Comparison of ENCODE assay signal across 9 cellular contexts in the genomic region with DNA sequence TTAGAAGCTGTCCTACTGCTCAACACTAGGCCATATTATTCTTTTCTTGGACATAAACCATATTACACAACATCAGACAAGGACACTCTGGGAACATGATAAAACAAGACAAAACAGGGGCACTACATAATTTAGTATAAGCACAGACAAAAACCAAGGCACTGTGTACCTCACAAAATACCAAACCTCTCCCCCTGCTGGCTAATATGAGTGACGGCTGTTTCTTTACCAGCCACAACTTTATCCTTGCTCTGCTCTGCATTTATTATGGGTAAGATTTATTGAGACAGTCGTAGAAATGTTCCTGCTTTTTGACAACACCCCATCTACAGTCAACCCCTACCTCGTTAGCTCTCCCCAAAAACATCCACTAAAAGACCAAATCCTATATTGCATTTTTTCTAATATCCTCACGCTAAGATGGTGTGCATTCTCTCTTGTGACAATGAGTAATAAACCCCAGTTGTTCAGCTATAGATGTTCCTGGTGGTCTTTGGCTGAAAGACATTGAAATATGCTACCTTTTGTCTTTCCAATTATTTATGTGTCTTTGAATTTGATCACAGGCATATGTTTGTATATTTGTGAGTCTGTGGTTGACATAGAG. TPM values are rescaled to one million over a fixed set of nuclear protein-coding genes. Genes with fewer than 3 reads are reported as not detected.
A peak's percentile ranks its signal among the peaks of the same experiment; 100 is the strongest.
DNase-seq lines count a peak whose midpoint lies in the region; ATAC-seq, FAIRE-seq and TF ChIP-seq lines count a peak whose summit lies in the region.
"Had no signal": no experiment of that assay in that cellular context is flagged by ENCODE, and none has a peak within 500 bp of the region (broad histone marks: within the 10 kb centered on the region; RNA-seq: fewer than 3 reads in every experiment).

No MANE protein-coding gene starts in this region.

- H4K20me1 ChIP-seq in HepG2 (ENCODE audit: insufficient read depth, low read length) = no peaks in the 10 kb centered on the region

- H3K36me3 Mint-ChIP-seq in Caco-2 (ENCODE audit: insufficient read depth, unreplicated experiment) = no peaks in the 10 kb centered on the region

- H2AFZ ChIP-seq in HepG2 (ENCODE audit: low read length) = no peak overlapping the region

- H3K27me3 ChIP-seq in Caco-2 (replicated peaks; ENCODE audit: control insufficient read depth, insufficient read depth, low read length) (no peaks in the 10 kb centered on the region), adrenal gland (no peaks in the 10 kb centered on the region), HepG2 (ENCODE audit: control insufficient read depth in 1 of 2, insufficient read depth in 2 of 2, low read length in 2 of 2) (no peaks in the 10 kb centered on the region)

- no peak for TF ChIP-seq EP300 in HepG2 (IDR thresholded peaks at IDR 0.05; ENCODE audit: low read depth in 2 of 2, low read length in 2 of 2)
- TF ChIP-seq EP300 in HepG2 (CRISPR knock-in tag; IDR thresholded peaks at IDR 0.05; ENCODE audit: borderline replicate concordance) = no peak

- intact Hi-C loops in Caco-2 (cut with micrococcal nuclease; ENCODE audit: unreplicated experiment) = loop anchor here (1.0 kb wide), 1 partner anchor 189 kb away; no protein-coding TSS in a partner anchor
- intact Hi-C loops in adrenal gland (cut with DNase I) = no loop called here
- intact Hi-C loops in HepG2 (cut with micrococcal nuclease; ENCODE audit: unreplicated experiment) = no loop called here

- BruUV-seq in Caco-2 (replicated peaks; lab: Mats Ljungman, UMichigan) (no TSS peak), HepG2 (replicated peaks; lab: Mats Ljungman, UMichigan) (no TSS peak)

- no peaks in the 10 kb centered on the region for H3K27me3 Mint-ChIP-seq in Caco-2 (ENCODE audit: insufficient read depth, unreplicated experiment)
- H3K27me3 Mint-ChIP-seq: activated naive CD4-positive, alpha-beta T cell treated with anti-CD3 and anti-CD28 coated beads, Interleukin-2, amount 50 U/mL, for 24 hours had no signal

- H3K9me3 ChIP-seq in Caco-2 = no peaks in the 10 kb centered on the region
- H3K9me3 ChIP-seq in adrenal gland (replicated peaks in 1 of 3) = no peaks in the 10 kb centered on the region
- H3K9me3 ChIP-seq in HepG2 (ENCODE audit: low read length) = no peaks in the 10 kb centered on the region

- H3K36me3 ChIP-seq in Caco-2 (ENCODE audit: control insufficient read depth, insufficient read depth, low read length) (no peaks in the 10 kb centered on the region), adrenal gland (replicated peaks in 1 of 2) (no peaks in the 10 kb centered on the region), HepG2 (replicated peaks in 1 of 2; ENCODE audit: control insufficient read depth in 1 of 2, insufficient read depth in 2 of 2, low read length in 2 of 2) (peaks cover 3 to 6% of the 10 kb centered on the region in 2 experiments; a peak in 2 of 5 replicates)

- H3K4me3 ChIP-seq in Caco-2 (ENCODE audit: low read depth, low read length) (no peak overlapping the region), adrenal gland (no peak overlapping the region), HepG2 (replicated peaks in 1 of 3; ENCODE audit: insufficient read depth in 1 of 3, low read depth in 2 of 3, low read length in 3 of 3) (no peak overlapping the region)
- no peak overlapping the region for H3K4me3 ChIP-seq in Jurkat, Clone E6-1 (ENCODE audit: low read length)

- CTCF ChIA-PET in Caco-2 (lab: Charles Lee) = interaction anchor here (0.6 to 1.0 kb wide), 4 partner anchors 8 to 189 kb away, joined by 3 read pairs; a partner anchor contains a TSS
- CTCF ChIA-PET in HepG2 (lab: Yijun Ruan, JAX; ENCODE audit: low intra/inter-chr PET ratio, low total read pairs) = interaction anchor here (1.7 kb wide), 1 partner anchor 189 kb away, joined by 12 read pairs; no protein-coding TSS in a partner anchor

- no peak overlapping the region for H3K4me2 ChIP-seq in HepG2 (ENCODE audit: low read depth, low read length)

- H3K27ac ChIP-seq in adrenal gland (peak overlapping the region in 4 of 5 donors; percentile 37 to 68 (median 52)), HepG2 (ENCODE audit: extremely low read length, insufficient read depth, low read length) (no peak overlapping the region)

- 0 out of 2 replicates have a peak, but pooled peaks have one; percentile 14 for TF ChIP-seq RAD21 in HepG2 (CRISPR knock-in tag; IDR thresholded peaks at IDR 0.05)

- POLR2A ChIA-PET in Caco-2 (lab: Charles Lee) = no interaction called here
- POLR2A ChIA-PET in HepG2 (lab: Yijun Ruan, JAX) = no interaction called here

- H3K4me1 ChIP-seq in Caco-2 (no peaks in the 10 kb centered on the region), adrenal gland (replicated peaks in 1 of 2) (peaks cover 5 to 18% of the 10 kb centered on the region in 2 donors), HepG2 (ENCODE audit: insufficient read depth, low read length) (peaks cover 6% of the 10 kb centered on the region)

- TF ChIP-seq POLR2A in adrenal gland (IDR thresholded peaks at IDR 0.05) = peak in 1 of 2 donors; percentile 21
- no peak for TF ChIP-seq POLR2A in HepG2 (IDR thresholded peaks at IDR 0.05; ENCODE audit: insufficient read depth in 1 of 2, low read depth in 2 of 2, low read length in 2 of 2)

- peak; percentile 87 for ATAC-seq in HepG2

- whole genome bisulfite sequencing in adrenal gland, 4 donors = 37 to 45% (median 39%) methylated on average over 4 of the region's 4 CpGs
- WGBS in HepG2 (ENCODE audit: low lambda C conversion rate) = 36% methylated on average over 4 of the region's 4 CpGs

- DNase-seq in Caco-2 (peak in 1 of 2 experiments; percentile 11), adrenal gland (peak in 3 of 7 donors; percentile 24 to 47 (median 35)), HepG2 (ENCODE audit: low spot score) (peak; percentile 38), T1000 (lab: John Stamatoyannopoulos, UW) (no peak), NCI-H187 (lab: John Stamatoyannopoulos, UW) (no peak), cortex of kidney (lab: John Stamatoyannopoulos, UW) (no peak)
- DNase-seq in Jurkat, Clone E6-1 (ENCODE audit: low read depth, low spot score) = peak; percentile 20
- no peak for DNase-seq in activated T-cell treated with anti-CD3 and anti-CD28 coated beads, Interleukin-2, amount 50 U/mL, for 48 hours

- no peaks in the 10 kb centered on the region for H3K9me3 Mint-ChIP-seq in Caco-2 (ENCODE audit: unreplicated experiment)
- H3K9me3 Mint-ChIP-seq: activated naive CD4-positive, alpha-beta T cell treated with anti-CD3 and anti-CD28 coated beads, Interleukin-2, amount 50 U/mL, for 24 hours had no signal

- H3K4me3 Mint-ChIP-seq in Caco-2 (ENCODE audit: unreplicated experiment) = no peak overlapping the region
- H3K4me3 Mint-ChIP-seq: activated naive CD4-positive, alpha-beta T cell treated with anti-CD3 and anti-CD28 coated beads, Interleukin-2, amount 50 U/mL, for 24 hours had no signal

- H3K27ac Mint-ChIP-seq in Caco-2 (ENCODE audit: unreplicated experiment) = no peak overlapping the region
- H3K27ac Mint-ChIP-seq: activated naive CD4-positive, alpha-beta T cell treated with anti-CD3 and anti-CD28 coated beads, Interleukin-2, amount 50 U/mL, for 24 hours had no signal

- peak; percentile 57 to 63 for TF ChIP-seq CTCF in Caco-2 (IDR thresholded peaks at IDR 0.05; ENCODE audit: insufficient read depth in 1 of 2, low read depth in 1 of 2, low read length in 1 of 2, severe bottlenecking in 1 of 2, unreplicated experiment in 1 of 2)
- TF ChIP-seq CTCF in adrenal gland (IDR thresholded peaks at IDR 0.05) = peak; percentile 33 to 70 (median 62)
- TF ChIP-seq CTCF in HepG2 (CRISPR knock-in tag; IDR thresholded peaks at IDR 0.05) = peak; percentile 69

- FAIRE-seq in HepG2 (lab: Jason Lieb, UNC) = peak; percentile 40

- no peak overlapping the region for H3K9ac ChIP-seq in HepG2 (ENCODE audit: insufficient read depth, low read depth, low read length)

- H3K79me2 ChIP-seq in HepG2 (ENCODE audit: insufficient read depth, low read length) = no peaks in the 10 kb centered on the region

- H3K4me1 Mint-ChIP-seq in Caco-2 (ENCODE audit: low read depth, unreplicated experiment) = no peaks in the 10 kb centered on the region
- H3K4me1 Mint-ChIP-seq: activated naive CD4-positive, alpha-beta T cell treated with anti-CD3 and anti-CD28 coated beads, Interleukin-2, amount 50 U/mL, for 24 hours had no signal

- in situ Hi-C loops in HepG2 (cut with HindIII; ENCODE audit: extremely low pct_ligation_motif_present, low pct_unique_long_range_greater_than_20kb) = no loop called here

RNA-seq across cellular contexts. Expression of a gene that starts 23.8 kb away (rescaled TPM):
- 26.1 and 27.6 TPM in 2 replicates for total RNA-seq in Caco-2 (2022)
- polyA plus RNA-seq in Jurkat, Clone E6-1 (2012; ENCODE audit: insufficient read depth, insufficient read length) = 155 TPM
- total RNA-seq in adrenal gland = 10 to 100 TPM in 7 of 8 donors, 1 to 10 TPM in 1; 6.8 to 75.1 (median 32.4) TPM
- polyA plus RNA-seq in adrenal gland = 10 to 100 TPM; 24.7 to 53.8 (median 29.2) TPM
- 79.8 and 106 TPM in 2 replicates for total RNA-seq in HepG2 (2016; rRNA removed; fragmentation: Illumina TruSeq; extraction: Trizol)
- total RNA-seq in HepG2 (2016; cell fraction: cytosol; rRNA removed; fragmentation: Illumina TruSeq; extraction: Trizol; ENCODE audit: low read depth) = 68.0 and 77.6 TPM in 2 replicates
- 78.8 and 117 TPM in 2 replicates for total RNA-seq in HepG2 (2016; cell fraction: insoluble cytoplasmic fraction; rRNA removed; fragmentation: Illumina TruSeq; extraction: Trizol)
- total RNA-seq in HepG2 (2016; cell fraction: membrane; rRNA removed; fragmentation: Illumina TruSeq; extraction: Trizol) = 56.9 and 64.0 TPM in 2 replicates
- 32.8 and 35.1 TPM in 2 replicates for total RNA-seq in HepG2 (2016; cell fraction: nucleus; rRNA removed; fragmentation: Illumina TruSeq; extraction: Trizol)
- 61.4 and 69.7 TPM in 2 replicates for polyA plus RNA-seq in HepG2 (2011; rRNA removed)
- polyA plus RNA-seq in HepG2 (2011; cell fraction: cytosol; rRNA removed) = 74.2 and 80.8 TPM in 2 replicates
- polyA plus RNA-seq in HepG2 (2011; cell fraction: nucleus; rRNA removed) = 39.5 and 47.6 TPM in 2 replicates
- polyA plus RNA-seq in HepG2 (2012) = 46.9 and 53.4 TPM in 2 replicates
- polyA plus RNA-seq in HepG2 (2016; cell fraction: cytosol; fragmentation: Illumina TruSeq; extraction: Trizol; ENCODE audit: low read depth) = 30.0 and 31.4 TPM in 2 replicates
- polyA plus RNA-seq in HepG2 (2016; cell fraction: insoluble cytoplasmic fraction; fragmentation: Illumina TruSeq; extraction: Trizol; ENCODE audit: low read depth) = 88.1 and 103 TPM in 2 replicates
- 35.2 and 36.1 TPM in 2 replicates for polyA plus RNA-seq in HepG2 (2016; cell fraction: membrane; fragmentation: Illumina TruSeq; extraction: Trizol; ENCODE audit: low read depth)
- 48.3 and 49.2 TPM in 2 replicates for polyA plus RNA-seq in HepG2 (2016; cell fraction: nucleus; fragmentation: Illumina TruSeq; extraction: Trizol; ENCODE audit: insufficient read depth, low read depth)
- polyA minus RNA-seq in HepG2 (2011; rRNA and poly(A)+ RNA removed; ENCODE audit: low replicate concordance) = 30.7 and 35.6 TPM in 2 replicates
- polyA minus RNA-seq in HepG2 (2011; cell fraction: cytosol; rRNA and poly(A)+ RNA removed) = 8.5 and 10.8 TPM in 2 replicates
- polyA minus RNA-seq in HepG2 (2011; cell fraction: nucleus; rRNA and poly(A)+ RNA removed) = 10.4 and 12.1 TPM in 2 replicates

RNA-seq across cellular contexts. Expression of a gene that starts 29.7 kb away (rescaled TPM):
- total RNA-seq in Caco-2 (2022) = 35.5 and 35.6 TPM in 2 replicates
- 80.7 TPM for polyA plus RNA-seq in Jurkat, Clone E6-1 (2012; ENCODE audit: insufficient read depth, insufficient read length)
- total RNA-seq in adrenal gland = 10 to 100 TPM; 36.8 to 70.7 (median 52.4) TPM
- 10 to 100 TPM; 34.7 to 97.7 (median 43.4) TPM for polyA plus RNA-seq in adrenal gland
- total RNA-seq in HepG2 (2016; rRNA removed; fragmentation: Illumina TruSeq; extraction: Trizol) = 32.1 and 33.1 TPM in 2 replicates
- 17.1 and 17.7 TPM in 2 replicates for total RNA-seq in HepG2 (2016; cell fraction: cytosol; rRNA removed; fragmentation: Illumina TruSeq; extraction: Trizol; ENCODE audit: low read depth)
- 31.5 and 34.5 TPM in 2 replicates for total RNA-seq in HepG2 (2016; cell fraction: insoluble cytoplasmic fraction; rRNA removed; fragmentation: Illumina TruSeq; extraction: Trizol)
- total RNA-seq in HepG2 (2016; cell fraction: membrane; rRNA removed; fragmentation: Illumina TruSeq; extraction: Trizol) = 26.4 and 36.9 TPM in 2 replicates
- 16.0 and 17.4 TPM in 2 replicates for total RNA-seq in HepG2 (2016; cell fraction: nucleus; rRNA removed; fragmentation: Illumina TruSeq; extraction: Trizol)
- polyA plus RNA-seq in HepG2 (2011; rRNA removed) = 49.4 and 58.9 TPM in 2 replicates
- polyA plus RNA-seq in HepG2 (2011; cell fraction: cytosol; rRNA removed) = 33.3 and 45.8 TPM in 2 replicates
- 25.5 and 35.8 TPM in 2 replicates for polyA plus RNA-seq in HepG2 (2011; cell fraction: nucleus; rRNA removed)
- 27.5 and 31.0 TPM in 2 replicates for polyA plus RNA-seq in HepG2 (2012)
- polyA plus RNA-seq in HepG2 (2016; cell fraction: cytosol; fragmentation: Illumina TruSeq; extraction: Trizol; ENCODE audit: low read depth) = 22.4 and 30.7 TPM in 2 replicates
- polyA plus RNA-seq in HepG2 (2016; cell fraction: insoluble cytoplasmic fraction; fragmentation: Illumina TruSeq; extraction: Trizol; ENCODE audit: low read depth) = 64.3 and 67.7 TPM in 2 replicates
- polyA plus RNA-seq in HepG2 (2016; cell fraction: membrane; fragmentation: Illumina TruSeq; extraction: Trizol; ENCODE audit: low read depth) = 43.9 and 50.0 TPM in 2 replicates
- polyA plus RNA-seq in HepG2 (2016; cell fraction: nucleus; fragmentation: Illumina TruSeq; extraction: Trizol; ENCODE audit: insufficient read depth, low read depth) = 36.1 and 39.4 TPM in 2 replicates
- 28.0 and 38.2 TPM in 2 replicates for polyA minus RNA-seq in HepG2 (2011; rRNA and poly(A)+ RNA removed; ENCODE audit: low replicate concordance)
- polyA minus RNA-seq in HepG2 (2011; cell fraction: cytosol; rRNA and poly(A)+ RNA removed) = 11.4 and 11.7 TPM in 2 replicates
- polyA minus RNA-seq in HepG2 (2011; cell fraction: nucleus; rRNA and poly(A)+ RNA removed) = 11.9 and 12.9 TPM in 2 replicates

RNA-seq across cellular contexts. Expression of a gene that starts 38.3 kb away (rescaled TPM):
- total RNA-seq in Caco-2 (2022) = 0.23 and 0.37 TPM in 2 replicates
- 2.4 TPM for polyA plus RNA-seq in Jurkat, Clone E6-1 (2012; ENCODE audit: insufficient read depth, insufficient read length)
- 1 to 10 TPM in 3 of 8 donors, under 1 TPM in 3, not detected in 2; 0.11 to 1.7 (median 0.96) TPM for total RNA-seq in adrenal gland
- under 1 TPM; 0.17 to 0.51 (median 0.48) TPM for polyA plus RNA-seq in adrenal gland
- 0.13 TPM in 2 replicates for total RNA-seq in HepG2 (2016; rRNA removed; fragmentation: Illumina TruSeq; extraction: Trizol)
- total RNA-seq in HepG2 (2016; cell fraction: cytosol; rRNA removed; fragmentation: Illumina TruSeq; extraction: Trizol; ENCODE audit: low read depth) = not detected in 2 replicates
- 0.24 TPM in 1 of 2 replicates, not detected in the other for total RNA-seq in HepG2 (2016; cell fraction: insoluble cytoplasmic fraction; rRNA removed; fragmentation: Illumina TruSeq; extraction: Trizol)
- total RNA-seq in HepG2 (2016; cell fraction: membrane; rRNA removed; fragmentation: Illumina TruSeq; extraction: Trizol) = 0.07 and 0.09 TPM in 2 replicates
- not detected in 2 replicates for total RNA-seq in HepG2 (2016; cell fraction: nucleus; rRNA removed; fragmentation: Illumina TruSeq; extraction: Trizol)
- polyA plus RNA-seq in HepG2 (2011; rRNA removed) = 1.8 and 2.2 TPM in 2 replicates
- polyA plus RNA-seq in HepG2 (2011; cell fraction: cytosol; rRNA removed) = 1.9 and 2.2 TPM in 2 replicates
- polyA plus RNA-seq in HepG2 (2011; cell fraction: nucleus; rRNA removed) = 0.76 and 1.4 TPM in 2 replicates
- 3.2 and 3.8 TPM in 2 replicates for polyA plus RNA-seq in HepG2 (2012)
- not detected in 2 replicates for polyA plus RNA-seq in HepG2 (2016; cell fraction: cytosol; fragmentation: Illumina TruSeq; extraction: Trizol; ENCODE audit: low read depth)
- polyA plus RNA-seq in HepG2 (2016; cell fraction: insoluble cytoplasmic fraction; fragmentation: Illumina TruSeq; extraction: Trizol; ENCODE audit: low read depth) = 0.37 and 0.41 TPM in 2 replicates
- polyA plus RNA-seq in HepG2 (2016; cell fraction: membrane; fragmentation: Illumina TruSeq; extraction: Trizol; ENCODE audit: low read depth) = not detected in 2 replicates
- 0.23 and 0.78 TPM in 2 replicates for polyA plus RNA-seq in HepG2 (2016; cell fraction: nucleus; fragmentation: Illumina TruSeq; extraction: Trizol; ENCODE audit: insufficient read depth, low read depth)
- polyA minus RNA-seq in HepG2 (2011; rRNA and poly(A)+ RNA removed; ENCODE audit: low replicate concordance) = 0.26 and 0.84 TPM in 2 replicates
- polyA minus RNA-seq in HepG2 (2011; cell fraction: cytosol; rRNA and poly(A)+ RNA removed) = 0.62 and 1.1 TPM in 2 replicates
- polyA minus RNA-seq in HepG2 (2011; cell fraction: nucleus; rRNA and poly(A)+ RNA removed) = 0.37 and 0.39 TPM in 2 replicates

Comparison
In these comparisons a context has a peak if more than half of its experiments do, and no peak if none do; other contexts are left out.
1. DNase-seq: peak in Jurkat, Clone E6-1 (single experiment) and HepG2 (single experiment); none in T1000 (single experiment), NCI-H187 (0 of 2), cortex of kidney (single experiment) and activated T-cell treated with anti-CD3 and anti-CD28 coated beads, Interleukin-2, amount 50 U/mL, for 48 hours (0 of 2).
2. Peak in every context shown above with its lines, with median percentiles within 50 percentile points of each other: CTCF ChIP-seq.